11 cellular contexts compared by ENCODE assay signal in genomic region chrX:23821847-23822246, GRCh38. TPM values are rescaled to one million over a fixed set of nuclear protein-coding genes. Genes with fewer than 3 reads are reported as not detected.
DNase-seq lines count a peak whose midpoint lies in the region; ATAC-seq and TF ChIP-seq lines count a peak whose summit lies in the region.
"Had no signal": no experiment of that assay in that cellular context is flagged by ENCODE, and none has a peak within 500 bp of the region (broad histone marks: within the 10 kb centered on the region; RNA-seq: fewer than 3 reads in every experiment).

No MANE protein-coding gene starts in this region.

- ATAC-seq in HG03439 (IDR thresholded peaks at IDR 0.05; ENCODE audit: unreplicated experiment) (no peak), HG03354 (IDR thresholded peaks at IDR 0.05; ENCODE audit: poor library complexity, severe bottlenecking, unreplicated experiment) (no peak)

- H3K4me3 ChIP-seq in breast epithelium (no peak overlapping the region), mammary epithelial cell (replicated peaks in 1 of 3; ENCODE audit: insufficient read depth in 1 of 3, low read depth in 2 of 3, low read length in 3 of 3) (no peak overlapping the region), colonic mucosa (no peak overlapping the region), uterus (no peak overlapping the region)

- H3K9me3 ChIP-seq in breast epithelium (no peaks in the 10 kb centered on the region), mammary epithelial cell (replicated peaks; ENCODE audit: insufficient read depth, low read length) (no peaks in the 10 kb centered on the region), colonic mucosa (no peaks in the 10 kb centered on the region), uterus (no peaks in the 10 kb centered on the region)

- H3K27me3 ChIP-seq in breast epithelium = peaks cover 0 to 12% of the 10 kb centered on the region in 2 donors
- peaks cover 2% of the 10 kb centered on the region for H3K27me3 ChIP-seq in mammary epithelial cell (ENCODE audit: insufficient read depth, low read length)
- no peaks in the 10 kb centered on the region for H3K27me3 ChIP-seq in colonic mucosa
- H3K27me3 ChIP-seq in uterus = no peaks in the 10 kb centered on the region

- no peaks in the 10 kb centered on the region for H3K4me1 Mint-ChIP-seq in nephron

- intact Hi-C loops in breast epithelium (cut with DNase I; ENCODE audit: low total_unique reads) = no loop called here
- intact Hi-C loops in mammary epithelial cell (cut with micrococcal nuclease) = loop anchor here (2.0 kb wide), 1 partner anchor 39 kb away; the partner anchor contains the start of gene SAT1
- intact Hi-C loops in colonic mucosa (cut with DNase I) = no loop called here
- intact Hi-C loops in uterus (cut with DNase I; ENCODE audit: low total_unique reads) = no loop called here

- H3K27me3 Mint-ChIP-seq in nephron (ENCODE audit: low read depth) = no peaks in the 10 kb centered on the region

- no peaks in the 10 kb centered on the region for H3K4me1 ChIP-seq in breast epithelium
- peaks cover 4% of the 10 kb centered on the region for H3K4me1 ChIP-seq in mammary epithelial cell (ENCODE audit: insufficient read depth, low read length)
- no peaks in the 10 kb centered on the region for H3K4me1 ChIP-seq in colonic mucosa
- peaks cover 0 to 2% of the 10 kb centered on the region in 2 donors for H3K4me1 ChIP-seq in uterus

- no peak for DNase-seq in breast epithelium (ENCODE audit: low spot score in 2 of 2)
- DNase-seq in mammary epithelial cell = no peak
- no peak for DNase-seq in colonic mucosa
- DNase-seq in uterus = no peak
- no peak for DNase-seq in NCI-H2107 (lab: John Stamatoyannopoulos, UW)
- DNase-seq: 8988T; H7; NK-92 treated with Interleukin-12 subunit alpha and Interleukin-12 subunit beta, amount 100 ng/mL, for 24 hours had no signal

- peak overlapping the region in 2 of 3 experiments; percentile 73 to 90 for H3K27ac Mint-ChIP-seq in nephron

- H3K79me2 ChIP-seq in mammary epithelial cell (ENCODE audit: insufficient read depth, low read length) = no peaks in the 10 kb centered on the region

- H3K4me2 ChIP-seq in mammary epithelial cell (ENCODE audit: insufficient read depth, low read depth, low read length) = no peak overlapping the region

- in situ Hi-C loops in mammary epithelial cell (cut with MboI; ENCODE audit: low sequenced_read_pairs in 2 of 2) = no loop called here

- BruUV-seq in mammary epithelial cell (replicated peaks; lab: Mats Ljungman, UMichigan) = no TSS peak

- H4K20me1 ChIP-seq in mammary epithelial cell (ENCODE audit: insufficient read depth, low read length) = no peaks in the 10 kb centered on the region

- CTCF ChIA-PET in mammary epithelial cell (lab: Charles Lee; ENCODE audit: low non-redundant PET) = no interaction called here

- no peak for TF ChIP-seq POLR2A in breast epithelium (IDR thresholded peaks at IDR 0.05)
- no peak for TF ChIP-seq POLR2A in uterus (IDR thresholded peaks at IDR 0.05)

- H3K36me3 ChIP-seq in breast epithelium (no peaks in the 10 kb centered on the region), mammary epithelial cell (ENCODE audit: insufficient read depth, low read length) (no peaks in the 10 kb centered on the region), colonic mucosa (no peaks in the 10 kb centered on the region), uterus (no peaks in the 10 kb centered on the region)

- H3K4me3 Mint-ChIP-seq in nephron = no peak overlapping the region

- TF ChIP-seq CTCF in breast epithelium (IDR thresholded peaks at IDR 0.05) (no peak), mammary epithelial cell (conservative IDR thresholded peaks at IDR 0.05 in 1 of 2, IDR thresholded peaks at IDR 0.05 in 1 of 2; ENCODE audit: extremely low read depth in 1 of 2, insufficient read depth in 1 of 2, low read depth in 1 of 2, low read length in 2 of 2) (no peak), colonic mucosa (IDR thresholded peaks at IDR 0.05) (no peak), nephron (IDR thresholded peaks at IDR 0.05; ENCODE audit: unreplicated experiment in 3 of 3) (no peak), uterus (IDR thresholded peaks at IDR 0.05) (no peak)

- dilution Hi-C loops in mammary epithelial cell (cut with HindIII; ENCODE audit: low sequenced_read_pairs) = no loop called here

- no peak overlapping the region for H2AFZ ChIP-seq in mammary epithelial cell (ENCODE audit: low read depth, low read length)

- peaks cover 5% of the 10 kb centered on the region for H3K36me3 Mint-ChIP-seq in nephron (ENCODE audit: low read depth)

- H3K9ac ChIP-seq in mammary epithelial cell (ENCODE audit: insufficient read depth, low read length) (no peak overlapping the region), colonic mucosa (ENCODE audit: low read depth in 2 of 2, low read length in 2 of 2) (no peak overlapping the region)

- H3K9me3 Mint-ChIP-seq in nephron = no peaks in the 10 kb centered on the region

- WGBS in mammary epithelial cell (ENCODE audit: low coverage, missing lambda C conversion rate) = 45% methylated on average over 1 of the region's 2 CpGs

- peak overlapping the region; percentile 19 to 45 for H3K27ac ChIP-seq in breast epithelium
- no peak overlapping the region for H3K27ac ChIP-seq in mammary epithelial cell (ENCODE audit: insufficient read depth, low read depth, low read length)
- H3K27ac ChIP-seq in colonic mucosa = peak overlapping the region; percentile 79
- H3K27ac ChIP-seq in uterus = peak overlapping the region; percentile 30 to 61

RNA-seq across cellular contexts. Expression of gene SAT1, which starts 38.9 kb away (rescaled TPM):
- total RNA-seq in breast epithelium (1,000 to 10,000 TPM in 2 of 3 donors, 100 to 1,000 TPM in 1; 980 to 1,359 (median 1,246) TPM), mammary epithelial cell (100 to 1,000 TPM; 453 to 593 TPM), colonic mucosa (100 to 1,000 TPM; 301 to 608 TPM), uterus (100 to 1,000 TPM; 116 to 358 (median 220) TPM)
- 296 TPM for polyA plus RNA-seq in mammary epithelial cell
- 156 TPM for polyA minus RNA-seq in mammary epithelial cell
